Comparison of ENCODE assay signal across 1 cellular context in genomic region chr7:73482746-73483145, GRCh38.
TF ChIP-seq lines count a peak whose summit lies in the region.

No MANE protein-coding gene starts in this region.

TF ChIP-seq in WTC11, 78 proteins besides CTCF, POLR2A, EP300 and RAD21 (continued from another document):
- TF ChIP-seq AFF4 (CRISPR knock-in tag; IDR thresholded peaks at IDR 0.05; ENCODE audit: borderline replicate concordance) (no peak), ZNF423 (CRISPR knock-in tag; IDR thresholded peaks at IDR 0.05) (no peak)
